ENCODE assay signal across 22 cellular contexts in the genomic region with DNA sequence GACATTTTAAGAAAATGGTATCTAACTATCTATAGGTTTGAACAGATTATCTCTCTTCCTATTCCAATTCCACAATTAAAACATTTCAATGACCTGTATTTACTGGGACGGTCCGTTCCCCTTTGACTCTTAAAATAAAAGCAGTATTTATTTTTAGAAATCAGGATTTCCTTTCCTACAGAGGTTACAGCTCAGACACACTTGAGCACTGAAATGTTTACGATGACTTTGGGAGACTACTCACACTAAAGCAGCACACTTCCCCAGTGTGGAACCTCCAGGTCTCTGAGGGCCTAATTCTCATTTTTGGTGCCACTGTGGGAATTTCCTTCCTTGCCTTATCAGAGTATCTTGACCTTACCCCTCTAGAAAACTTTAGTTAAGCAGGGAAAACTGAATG.
DNase-seq lines count a peak whose midpoint lies in the region; ATAC-seq, FAIRE-seq and TF ChIP-seq lines count a peak whose summit lies in the region.
"Had no signal": no experiment of that assay in that cellular context is flagged by ENCODE, and none has a peak within 500 bp of the region (broad histone marks: within the 10 kb centered on the region; RNA-seq: fewer than 3 reads in every experiment).

No MANE protein-coding gene starts in this region.

- DNase-seq in cardiac muscle cell (ENCODE audit: low read depth in 1 of 2, low spot score in 1 of 2) = peak in 1 of 2 donors; percentile 28
- DNase-seq in right atrium auricular region (ENCODE audit: low spot score) = no peak
- no peak for DNase-seq in HepG2 (ENCODE audit: low spot score)
- peak; percentile 30 to 34 for DNase-seq in lung microvascular endothelial cell (ENCODE audit: low read depth in 2 of 2)
- no peak for DNase-seq in NCI-H2107 treated with DMSO at 0.1 percent for 48 hours (lab: John Stamatoyannopoulos, UW; ENCODE audit: unreplicated experiment)
- DNase-seq: AML-193; C1 segment of cervical spinal cord; CD4-positive, CD25-positive, alpha-beta regulatory T cell; CD8-positive, alpha-beta memory T cell; COR-L47; HCEC 1CT; IMR-90 had no signal

- no peak overlapping the region for H3K4me2 ChIP-seq in HepG2 (ENCODE audit: low read depth, low read length)
- H3K4me2 ChIP-seq: A549, GM23338 had no signal

- H3K27ac ChIP-seq in cardiac muscle cell (peak overlapping the region; percentile 89), right atrium auricular region (no peak overlapping the region), liver (ENCODE audit: low read depth in 1 of 2, low read length in 2 of 2) (no peak overlapping the region), HepG2 (ENCODE audit: extremely low read length, insufficient read depth, low read length) (no peak overlapping the region)
- H3K27ac ChIP-seq: 22Rv1, A549, HL-60 had no signal

- no peak for TF ChIP-seq RAD21 in liver (IDR thresholded peaks at IDR 0.05)
- TF ChIP-seq RAD21 in HepG2 (CRISPR knock-in tag; IDR thresholded peaks at IDR 0.05) = no peak

- POLR2A ChIA-PET in HepG2 (lab: Yijun Ruan, JAX) = no interaction called here

- 63% methylated on average over 3 of the region's 3 CpGs for WGBS in liver
- 45% methylated on average over 3 of the region's 3 CpGs for WGBS in HepG2 (ENCODE audit: low lambda C conversion rate)

- H3K4me3 ChIP-seq in cardiac muscle cell (no peak overlapping the region), right atrium auricular region (no peak overlapping the region), liver (ENCODE audit: low read depth in 1 of 3, low read length in 3 of 3) (no peak overlapping the region), HepG2 (replicated peaks in 1 of 3; ENCODE audit: insufficient read depth in 1 of 3, low read depth in 2 of 3, low read length in 3 of 3) (no peak overlapping the region)
- H3K4me3 ChIP-seq: A549, GM23338 had no signal

- CTCF ChIA-PET in HepG2 (lab: Yijun Ruan, JAX; ENCODE audit: low intra/inter-chr PET ratio, low total read pairs) = no interaction called here

- H3K27me3 ChIP-seq in cardiac muscle cell = no peaks in the 10 kb centered on the region
- no peaks in the 10 kb centered on the region for H3K27me3 ChIP-seq in right atrium auricular region
- H3K27me3 ChIP-seq in liver (ENCODE audit: control insufficient read depth in 4 of 4, insufficient read depth in 4 of 4, low read length in 3 of 4) = peaks cover 0 to 4% (median 0%) of the 10 kb centered on the region in 4 donors
- H3K27me3 ChIP-seq in HepG2 (ENCODE audit: control insufficient read depth in 1 of 2, insufficient read depth in 2 of 2, low read length in 2 of 2) = no peaks in the 10 kb centered on the region

- no peak for TF ChIP-seq POLR2A in HepG2 (IDR thresholded peaks at IDR 0.05; ENCODE audit: insufficient read depth in 1 of 2, low read depth in 2 of 2, low read length in 2 of 2)

- TF ChIP-seq CTCF in cardiac muscle cell (IDR thresholded peaks at IDR 0.05; ENCODE audit: low read depth, low read length) = no peak
- TF ChIP-seq CTCF in right atrium auricular region (IDR thresholded peaks at IDR 0.05) = no peak
- TF ChIP-seq CTCF in liver (IDR thresholded peaks at IDR 0.05; ENCODE audit: low read depth, low read length, missing input control) = no peak
- TF ChIP-seq CTCF in HepG2 (CRISPR knock-in tag; IDR thresholded peaks at IDR 0.05) = no peak

- H3K79me2 ChIP-seq in HepG2 (ENCODE audit: insufficient read depth, low read length) = no peaks in the 10 kb centered on the region

- FAIRE-seq in HepG2 (lab: Jason Lieb, UNC) = no peak
- FAIRE-seq: A549, D721Med, G401.6, GM12891, H54 had no signal

- ATAC-seq in HepG2 (no peak), GM21737 (IDR thresholded peaks at IDR 0.05; ENCODE audit: unreplicated experiment) (no peak)
- ATAC-seq: A549, GM23338 had no signal

- no peak overlapping the region for H2AFZ ChIP-seq in HepG2 (ENCODE audit: low read length)
- H2AFZ ChIP-seq: GM23338 had no signal

- H4K20me1 ChIP-seq in HepG2 (ENCODE audit: insufficient read depth, low read length) = no peaks in the 10 kb centered on the region

- H3K4me1 ChIP-seq in cardiac muscle cell (ENCODE audit: low read depth) = peaks cover 42% of the 10 kb centered on the region
- peaks cover 0 to 21% of the 10 kb centered on the region in 2 donors for H3K4me1 ChIP-seq in right atrium auricular region
- H3K4me1 ChIP-seq in liver (ENCODE audit: control insufficient read depth in 4 of 4, insufficient read depth in 4 of 4, low read length in 3 of 4) = no peaks in the 10 kb centered on the region
- no peaks in the 10 kb centered on the region for H3K4me1 ChIP-seq in HepG2 (ENCODE audit: insufficient read depth, low read length)

- in situ Hi-C loops in HepG2 (cut with HindIII; ENCODE audit: extremely low pct_ligation_motif_present, low pct_unique_long_range_greater_than_20kb) = no loop called here

- no TSS peak for BruUV-seq in HepG2 (replicated peaks; lab: Mats Ljungman, UMichigan)

- H3K9me3 ChIP-seq in cardiac muscle cell (ENCODE audit: low read depth) (no peaks in the 10 kb centered on the region), right atrium auricular region (no peaks in the 10 kb centered on the region), liver (ENCODE audit: control insufficient read depth in 4 of 4, low read length in 3 of 4) (no peaks in the 10 kb centered on the region), HepG2 (ENCODE audit: low read length) (peaks cover 94% of the 10 kb centered on the region)
- H3K9me3 ChIP-seq: A549 had no signal

- H3K9ac ChIP-seq in liver (ENCODE audit: low read depth in 1 of 2, low read length in 2 of 2) = no peak overlapping the region
- no peak overlapping the region for H3K9ac ChIP-seq in HepG2 (ENCODE audit: insufficient read depth, low read depth, low read length)

- intact Hi-C loops in HepG2 (cut with micrococcal nuclease; ENCODE audit: unreplicated experiment) = no loop called here

- no peak for TF ChIP-seq EP300 in HepG2 (IDR thresholded peaks at IDR 0.05; ENCODE audit: low read depth in 2 of 2, low read length in 2 of 2)
- TF ChIP-seq EP300 in HepG2 (CRISPR knock-in tag; IDR thresholded peaks at IDR 0.05; ENCODE audit: borderline replicate concordance) = no peak

- H3K36me3 ChIP-seq in cardiac muscle cell (no peaks in the 10 kb centered on the region), right atrium auricular region (no peaks in the 10 kb centered on the region), liver (ENCODE audit: control insufficient read depth in 4 of 4, insufficient read depth in 3 of 4, low read depth in 1 of 4, low read length in 3 of 4) (no peaks in the 10 kb centered on the region), HepG2 (replicated peaks in 1 of 2; ENCODE audit: control insufficient read depth in 1 of 2, insufficient read depth in 2 of 2, low read length in 2 of 2) (no peaks in the 10 kb centered on the region)

TF ChIP-seq in liver, 16 proteins besides CTCF, POLR2A, EP300 and RAD21:
- peak; percentile 59 for TF ChIP-seq NR2F2 (IDR thresholded peaks at IDR 0.05)
- TF ChIP-seq SP1 (IDR thresholded peaks at IDR 0.05) = no peak

TF ChIP-seq in HepG2, 621 proteins besides CTCF, POLR2A, EP300 and RAD21:
- TF ChIP-seq NFKBIZ (CRISPR knock-in tag; IDR thresholded peaks at IDR 0.05) (no peak), ZNF350 (CRISPR knock-in tag; IDR thresholded peaks at IDR 0.05; ENCODE audit: borderline replicate concordance, low read depth) (no peak), SAP130 (CRISPR knock-in tag; IDR thresholded peaks at IDR 0.05; ENCODE audit: low read depth) (no peak), NONO (IDR thresholded peaks at IDR 0.05) (no peak), NONO (CRISPR knock-in tag; conservative IDR thresholded peaks at IDR 0.05) (no peak), GTF2F1 (IDR thresholded peaks at IDR 0.05; ENCODE audit: low read length) (no peak), HDAC1 (CRISPR knock-in tag; IDR thresholded peaks at IDR 0.05) (no peak), ZNF572 (CRISPR knock-in tag; IDR thresholded peaks at IDR 0.05) (no peak), ATF7-NPFF (CRISPR knock-in tag; IDR thresholded peaks at IDR 0.05; ENCODE audit: low read depth) (no peak), MAFF (IDR thresholded peaks at IDR 0.05; ENCODE audit: low read depth, low read length) (no peak), HIVEP1 (CRISPR knock-in tag; IDR thresholded peaks at IDR 0.05) (no peak), ZNF619 (CRISPR knock-in tag; IDR thresholded peaks at IDR 0.05) (no peak)

Comparison
In these comparisons a context has a peak if more than half of its experiments do, and no peak if none do; other contexts are left out.
1. DNase-seq: peak in lung microvascular endothelial cell (2 of 2); none in right atrium auricular region (single experiment), HepG2 (single experiment) and NCI-H2107 treated with DMSO at 0.1 percent for 48 hours (single experiment).